ENCODE assay signal across 1 cellular context in genomic region chr4:83112239-83112638, GRCh38.
TF ChIP-seq lines count a peak whose summit lies in the region.

No MANE protein-coding gene starts in this region.

TF ChIP-seq in GM23338, 12 proteins besides CTCF, POLR2A, EP300 and RAD21 (continued from another document):
- TF ChIP-seq ZNF462 (CRISPR knock-in tag; IDR thresholded peaks at IDR 0.05) = no peak
